In genomic region chr1:30083800-30084464, GRCh38 we compare ENCODE assay signal across 11 cellular contexts.
A peak's percentile ranks its signal among the peaks of the same experiment; 100 is the strongest.
DNase-seq lines count a peak whose midpoint lies in the region; ATAC-seq lines count a peak whose summit lies in the region.
"Had no signal": no experiment of that assay in that cellular context is flagged by ENCODE, and none has a peak within 500 bp of the region (broad histone marks: within the 10 kb centered on the region; RNA-seq: fewer than 3 reads in every experiment).

No MANE protein-coding gene starts in this region.

- H3K27me3 Mint-ChIP-seq in stimulated activated naive CD8-positive, alpha-beta T cell treated with anti-CD3 and anti-CD28 coated beads, Interleukin-15, amount 100 ng/mL, for 72 hours = peaks cover 67% of the 10 kb centered on the region

- intact Hi-C loops in aorta (cut with DNase I) = loop anchor here (1.0 to 2.0 kb wide), 4 partner anchors 291 to 847 kb away; partner anchors contain the start of gene PTPRU (in 1 of the 2)

- no peaks in the 10 kb centered on the region for H3K4me1 Mint-ChIP-seq in stimulated activated naive CD8-positive, alpha-beta T cell treated with anti-CD3 and anti-CD28 coated beads, Interleukin-15, amount 100 ng/mL, for 72 hours

- peak overlapping the region; percentile 27 to 35 for H3K27ac Mint-ChIP-seq in stimulated activated naive CD8-positive, alpha-beta T cell treated with anti-CD3 and anti-CD28 coated beads, Interleukin-15, amount 100 ng/mL, for 72 hours

- peaks cover 0 to 6% of the 10 kb centered on the region in 2 donors for H3K4me1 ChIP-seq in aorta (ENCODE audit: control insufficient read depth in 1 of 2, insufficient read depth in 2 of 2, low read length in 2 of 2)
- H3K4me1 ChIP-seq: parathyroid adenoma had no signal

- no peaks in the 10 kb centered on the region for H3K9me3 ChIP-seq in aorta (ENCODE audit: control insufficient read depth, low read length)

- no peak for DNase-seq in stimulated activated naive CD8-positive, alpha-beta T cell treated with anti-CD3 and anti-CD28 coated beads, Interleukin-15, amount 100 ng/mL, for 72 hours
- DNase-seq in stimulated activated naive CD8-positive, alpha-beta T cell treated with anti-CD3 and anti-CD28 coated beads, Interleukin-15, Interleukin-2, amounts not matched to agents 100 U/mL and 50 U/mL, for 24 hours = no peak
- peak; percentile 50 for DNase-seq in dedifferentiated amniotic fluid mesenchymal stem cell (ENCODE audit: extremely low spot score)
- DNase-seq in lung microvascular endothelial cell (ENCODE audit: low read depth in 2 of 2) = peak; percentile 15 to 77
- peak in 1 of 2 donors; percentile 62 for DNase-seq in aorta
- no peak for DNase-seq in NCI-H526 (lab: John Stamatoyannopoulos, UW)
- DNase-seq in NCI-H748 (lab: John Stamatoyannopoulos, UW; ENCODE audit: unreplicated experiment) = no peak
- no peak for DNase-seq in pons (ENCODE audit: low spot score)
- DNase-seq: effector CD4-positive, alpha-beta T cell; NCI-H446 had no signal

- no peak overlapping the region for H3K4me3 ChIP-seq in aorta (ENCODE audit: low read length in 2 of 2)

- H3K27ac ChIP-seq in aorta (ENCODE audit: low read depth in 1 of 2, low read length in 2 of 2) = peak overlapping the region; percentile 94 to 95
- H3K27ac ChIP-seq: parathyroid adenoma had no signal

- no peak overlapping the region for H3K4me3 Mint-ChIP-seq in stimulated activated naive CD8-positive, alpha-beta T cell treated with anti-CD3 and anti-CD28 coated beads, Interleukin-15, amount 100 ng/mL, for 72 hours

- H3K9me3 Mint-ChIP-seq in stimulated activated naive CD8-positive, alpha-beta T cell treated with anti-CD3 and anti-CD28 coated beads, Interleukin-15, amount 100 ng/mL, for 72 hours = no peaks in the 10 kb centered on the region

- WGBS in aorta, 2 donors = 0 to 3% methylated on average over 11 of the region's 11 CpGs

- no peaks in the 10 kb centered on the region for H3K27me3 ChIP-seq in aorta (ENCODE audit: control insufficient read depth in 1 of 2, insufficient read depth in 2 of 2, low read length in 1 of 2)

- no peak for ATAC-seq in stimulated activated naive CD8-positive, alpha-beta T cell treated with anti-CD3 and anti-CD28 coated beads, Interleukin-15, amount 100 ng/mL, for 72 hours
- no peak for ATAC-seq in stimulated activated naive CD8-positive, alpha-beta T cell treated with anti-CD3 and anti-CD28 coated beads, Interleukin-15, Interleukin-2, amounts not matched to agents 100 U/mL and 50 U/mL, for 24 hours
- ATAC-seq in aorta (ENCODE audit: low FRiP score) = peak; percentile 33

- H3K36me3 ChIP-seq in aorta (ENCODE audit: control insufficient read depth in 1 of 2, insufficient read depth in 2 of 2, low read length in 1 of 2) = no peaks in the 10 kb centered on the region

Comparison
In these comparisons a context has a peak if more than half of its experiments do, and no peak if none do; other contexts are left out.
1. DNase-seq: peak in dedifferentiated amniotic fluid mesenchymal stem cell (single experiment) and lung microvascular endothelial cell (2 of 2); none in stimulated activated naive CD8-positive, alpha-beta T cell treated with anti-CD3 and anti-CD28 coated beads, Interleukin-15, amount 100 ng/mL, for 72 hours (0 of 2), stimulated activated naive CD8-positive, alpha-beta T cell treated with anti-CD3 and anti-CD28 coated beads, Interleukin-15, Interleukin-2, amounts not matched to agents 100 U/mL and 50 U/mL, for 24 hours (single experiment), NCI-H526 (0 of 2), NCI-H748 (single experiment) and pons (single experiment).